In genomic region chr4:142566780-142567179, GRCh38 we compare ENCODE assay signal across 14 cellular contexts.
A peak's percentile ranks its signal among the peaks of the same experiment; 100 is the strongest.
DNase-seq lines count a peak whose midpoint lies in the region; ATAC-seq and TF ChIP-seq lines count a peak whose summit lies in the region.
"Had no signal": no experiment of that assay in that cellular context is flagged by ENCODE, and none has a peak within 500 bp of the region (broad histone marks: within the 10 kb centered on the region; RNA-seq: fewer than 3 reads in every experiment).

No MANE protein-coding gene starts in this region.

- peaks cover 6% of the 10 kb centered on the region for H3K9me3 Mint-ChIP-seq in activated CD4-positive, alpha-beta T cell treated with anti-CD3 and anti-CD28 coated beads for 36 hours (ENCODE audit: low read depth)
- peaks cover 0 to 3% (median 0%) of the 10 kb centered on the region in 11 donors for H3K9me3 Mint-ChIP-seq in naive thymus-derived CD4-positive, alpha-beta T cell
- H3K9me3 Mint-ChIP-seq: activated B cell treated with CpG ODN at 0.5 μM for 24 hours had no signal

- intact Hi-C loops in activated CD4-positive, alpha-beta T cell treated with anti-CD3 and anti-CD28 coated beads for 36 hours (cut with DNase I, micrococcal nuclease) = loop anchor here (1.0 to 10.0 kb wide), 17 partner anchors 16 to 946 kb away; partner anchors contain the start of genes USP38 (in 2 of the 2), INPP4B (in 1 of the 2) and SMARCA5 (in 1 of the 2)
- intact Hi-C loops in body of pancreas (cut with DNase I) = no loop called here
- intact Hi-C loops in naive thymus-derived CD4-positive, alpha-beta T cell (cut with micrococcal nuclease) = loop anchor here (1.0 to 5.0 kb wide), 16 partner anchors 9 to 996 kb away; partner anchors contain the start of genes INPP4B (in 2 of the 2), SMARCA5 (in 2 of the 2) and USP38 (in 1 of the 2)

- H3K27me3 ChIP-seq in RWPE2 (ENCODE audit: insufficient read depth, poor library complexity, severe bottlenecking) (no peaks in the 10 kb centered on the region), body of pancreas (no peaks in the 10 kb centered on the region)
- H3K27me3 ChIP-seq in naive thymus-derived CD4-positive, alpha-beta T cell (ENCODE audit: control insufficient read depth in 2 of 2, insufficient read depth in 2 of 2, low read length in 2 of 2) = no peaks in the 10 kb centered on the region
- H3K27me3 ChIP-seq: heart left ventricle had no signal

- peaks cover 45% of the 10 kb centered on the region for H3K36me3 Mint-ChIP-seq in activated CD4-positive, alpha-beta T cell treated with anti-CD3 and anti-CD28 coated beads for 36 hours (ENCODE audit: low read depth)
- peaks cover 0 to 15% (median 4%) of the 10 kb centered on the region in 5 donors for H3K36me3 Mint-ChIP-seq in naive thymus-derived CD4-positive, alpha-beta T cell

- POLR2A ChIA-PET in activated CD4-positive, alpha-beta T cell treated with anti-CD3 and anti-CD28 coated beads for 36 hours (lab: Charles Lee) = interaction anchor here (0.8 to 2.2 kb wide), 11 partner anchors 10 to 215 kb away, joined by 3 to 14 read pairs (median 6); no protein-coding TSS in a partner anchor
- POLR2A ChIA-PET in naive thymus-derived CD4-positive, alpha-beta T cell (lab: Charles Lee) = interaction anchor here (0.6 to 5.3 kb wide), 30 partner anchors 10 to 399 kb away, joined by 3 to 55 read pairs (median 8); no protein-coding TSS in a partner anchor

- H3K27me3 Mint-ChIP-seq in activated CD4-positive, alpha-beta T cell treated with anti-CD3 and anti-CD28 coated beads for 36 hours = no peaks in the 10 kb centered on the region
- no peaks in the 10 kb centered on the region for H3K27me3 Mint-ChIP-seq in naive thymus-derived CD4-positive, alpha-beta T cell
- H3K27me3 Mint-ChIP-seq: activated B cell treated with CpG ODN at 0.5 μM for 24 hours had no signal

- H3K4me3 Mint-ChIP-seq in activated CD4-positive, alpha-beta T cell treated with anti-CD3 and anti-CD28 coated beads for 36 hours = peak overlapping the region; percentile 88
- peak overlapping the region; percentile 82 to 98 (median 93) for H3K4me3 Mint-ChIP-seq in naive thymus-derived CD4-positive, alpha-beta T cell
- H3K4me3 Mint-ChIP-seq: activated B cell treated with CpG ODN at 0.5 μM for 24 hours had no signal

- ATAC-seq in activated CD4-positive, alpha-beta T cell treated with anti-CD3 and anti-CD28 coated beads for 36 hours = peak; percentile 30
- ATAC-seq in RWPE2 (ENCODE audit: low read depth) (0 out of 3 replicates have a peak, but pooled peaks have one; percentile 24), body of pancreas (no peak)
- ATAC-seq in naive thymus-derived CD4-positive, alpha-beta T cell = peak; percentile 44

- H3K4me3 ChIP-seq in RWPE2 (ENCODE audit: severe bottlenecking) (no peak overlapping the region), body of pancreas (no peak overlapping the region)
- H3K4me3 ChIP-seq in naive thymus-derived CD4-positive, alpha-beta T cell (ENCODE audit: low read length) = peak overlapping the region; percentile 59

- H3K27ac Mint-ChIP-seq in activated CD4-positive, alpha-beta T cell treated with anti-CD3 and anti-CD28 coated beads for 36 hours = peak overlapping the region; percentile 95
- H3K27ac Mint-ChIP-seq in naive thymus-derived CD4-positive, alpha-beta T cell = peak overlapping the region; percentile 92 to 99 (median 96)
- H3K27ac Mint-ChIP-seq: activated B cell treated with CpG ODN at 0.5 μM for 24 hours had no signal

- H3K36me3 ChIP-seq in RWPE2 (ENCODE audit: low read depth) (no peaks in the 10 kb centered on the region), body of pancreas (replicated peaks in 1 of 2; ENCODE audit: insufficient read depth in 1 of 2, low read depth in 2 of 2) (no peaks in the 10 kb centered on the region)
- H3K36me3 ChIP-seq in naive thymus-derived CD4-positive, alpha-beta T cell (ENCODE audit: control insufficient read depth in 2 of 3, insufficient read depth in 3 of 3, low read length in 3 of 3) = no peaks in the 10 kb centered on the region
- H3K36me3 ChIP-seq: heart left ventricle had no signal

- 67 to 80% methylated on average over 4 of the region's 4 CpGs for WGBS in body of pancreas, 2 donors

- H3K9me3 ChIP-seq in RWPE2 (ENCODE audit: severe bottlenecking) (no peaks in the 10 kb centered on the region), body of pancreas (no peaks in the 10 kb centered on the region)
- H3K9me3 ChIP-seq in naive thymus-derived CD4-positive, alpha-beta T cell (ENCODE audit: control insufficient read depth in 2 of 3, low read length in 3 of 3) = no peaks in the 10 kb centered on the region

- peaks cover 64% of the 10 kb centered on the region for H3K4me1 Mint-ChIP-seq in activated CD4-positive, alpha-beta T cell treated with anti-CD3 and anti-CD28 coated beads for 36 hours
- peaks cover 1 to 80% (median 66%) of the 10 kb centered on the region in 7 donors for H3K4me1 Mint-ChIP-seq in naive thymus-derived CD4-positive, alpha-beta T cell
- H3K4me1 Mint-ChIP-seq: activated B cell treated with CpG ODN at 0.5 μM for 24 hours had no signal

- TF ChIP-seq CTCF in RWPE2 (IDR thresholded peaks at IDR 0.05; ENCODE audit: poor library complexity, severe bottlenecking) = no peak
- no peak for TF ChIP-seq CTCF in body of pancreas (IDR thresholded peaks at IDR 0.05)
- no peak for TF ChIP-seq CTCF in GM10266 (IDR thresholded peaks at IDR 0.05; ENCODE audit: control insufficient read depth, insufficient read depth, low read depth, missing control alignments)

- DNase-seq in activated CD4-positive, alpha-beta T cell treated with anti-CD3 and anti-CD28 coated beads for 36 hours = no peak
- DNase-seq in activated CD4-positive, alpha-beta T cell treated with anti-CD3 and anti-CD28 coated beads, Interleukin-2, amount 50 U/mL, for 48 hours = no peak
- no peak for DNase-seq in RWPE2 (ENCODE audit: low spot score)
- DNase-seq in body of pancreas = no peak
- peak in 1 of 9 donors; percentile 30 for DNase-seq in naive thymus-derived CD4-positive, alpha-beta T cell
- no peak for DNase-seq in GM10266 (ENCODE audit: extremely low spot score)
- no peak for DNase-seq in NCI-H2171 treated with DMSO at 0.1 percent for 48 hours (lab: John Stamatoyannopoulos, UW)
- DNase-seq in dermis blood vessel endothelial cell = no peak
- DNase-seq: activated B cell treated with CpG ODN at 0.5 μM for 24 hours, caudate nucleus, heart left ventricle, NCI-H1694, NCI-H510A treated with DMSO at 0.1 percent for 48 hours, retina had no signal

- TF ChIP-seq POLR2A in body of pancreas (IDR thresholded peaks at IDR 0.05) = no peak

- H3K27ac ChIP-seq in RWPE2 (ENCODE audit: poor library complexity, severe bottlenecking) (peak overlapping the region; percentile 47), body of pancreas (peak overlapping the region in 3 of 4 donors; percentile 84 to 87 (median 84))
- H3K27ac ChIP-seq in naive thymus-derived CD4-positive, alpha-beta T cell (ENCODE audit: low read depth, low read length) = peak overlapping the region; percentile 84

- H3K4me1 ChIP-seq in RWPE2 (ENCODE audit: insufficient read depth, poor library complexity, severe bottlenecking) (peaks cover 26% of the 10 kb centered on the region), body of pancreas (peaks cover 28% of the 10 kb centered on the region)
- peaks cover 10 to 41% of the 10 kb centered on the region in 2 donors for H3K4me1 ChIP-seq in naive thymus-derived CD4-positive, alpha-beta T cell (ENCODE audit: control insufficient read depth in 2 of 2, insufficient read depth in 2 of 2, low read length in 2 of 2)

- CTCF ChIA-PET in activated CD4-positive, alpha-beta T cell treated with anti-CD3 and anti-CD28 coated beads for 36 hours (lab: Charles Lee) = interaction anchor here (0.8 to 2.1 kb wide), 18 partner anchors 9 to 438 kb away, joined by 3 to 10 read pairs (median 4); no protein-coding TSS in a partner anchor
- CTCF ChIA-PET in naive thymus-derived CD4-positive, alpha-beta T cell (lab: Charles Lee) = interaction anchor here (0.8 to 2.4 kb wide), 25 partner anchors 9 to 287 kb away, joined by 3 to 22 read pairs (median 3); no protein-coding TSS in a partner anchor
